In genomic region chr3:11224870-11225251, GRCh38 we compare ENCODE assay signal across 16 cellular contexts. TPM values are rescaled to one million over a fixed set of nuclear protein-coding genes. Genes with fewer than 3 reads are reported as not detected.
DNase-seq lines count a peak whose midpoint lies in the region; ATAC-seq and TF ChIP-seq lines count a peak whose summit lies in the region.
"Had no signal": no experiment of that assay in that cellular context is flagged by ENCODE, and none has a peak within 500 bp of the region (broad histone marks: within the 10 kb centered on the region; RNA-seq: fewer than 3 reads in every experiment).

No MANE protein-coding gene starts in this region.

- ATAC-seq in PC-3 (no peak), GM18520 (IDR thresholded peaks at IDR 0.05; ENCODE audit: unreplicated experiment) (no peak)
- ATAC-seq: activated T-cell treated with anti-CD3 and anti-CD28 coated beads, Interleukin-2, amount 50 U/mL, for 72 hours had no signal

- DNase-seq in A673 (ENCODE audit: low spot score) (no peak), PC-3 (no peak), endothelial cell (ENCODE audit: low spot score) (no peak), anterior cingulate cortex (lab: John Stamatoyannopoulos, UW) (no peak), midbrain (lab: John Stamatoyannopoulos, UW) (no peak)
- DNase-seq: activated T-cell treated with anti-CD3 and anti-CD28 coated beads, Interleukin-2, amount 50 U/mL, for 72 hours; GF-D8; heart left ventricle; NCI-H1092 treated with DMSO at 0.1 percent for 48 hours; NCI-H524 treated with DMSO at 0.1 percent for 48 hours; SJCRH30 had no signal

- H3K9me3 Mint-ChIP-seq in endothelial cell (ENCODE audit: unreplicated experiment), result no peaks in the 10 kb centered on the region
- H3K9me3 Mint-ChIP-seq: activated T-cell treated with anti-CD3 and anti-CD28 coated beads, Interleukin-2, amount 50 U/mL, for 72 hours had no signal

- peaks cover 2% of the 10 kb centered on the region for H3K27me3 Mint-ChIP-seq in endothelial cell (ENCODE audit: unreplicated experiment)
- H3K27me3 Mint-ChIP-seq: type B pancreatic cell had no signal

- POLR2A ChIA-PET in A673 (lab: Charles Lee; ENCODE audit: low non-redundant PET), result no interaction called here
- POLR2A ChIA-PET in PC-3 (lab: Charles Lee; ENCODE audit: unreplicated experiment), result no interaction called here

- CTCF ChIA-PET in A673 (lab: Charles Lee) (no interaction called here), PC-3 (lab: Charles Lee) (no interaction called here)

- H3K9me3 ChIP-seq in A673 (ENCODE audit: low read depth, low read length, poor library complexity, severe bottlenecking), result no peaks in the 10 kb centered on the region
- H3K9me3 ChIP-seq in PC-3 (ENCODE audit: low read length), result no peaks in the 10 kb centered on the region
- no peaks in the 10 kb centered on the region for H3K9me3 ChIP-seq in duodenal mucosa (ENCODE audit: control insufficient read depth in 1 of 2, low read length in 2 of 2)
- no peaks in the 10 kb centered on the region for H3K9me3 ChIP-seq in parathyroid adenoma (ENCODE audit: control insufficient read depth, low read length)
- H3K9me3 ChIP-seq: heart left ventricle, SJCRH30 had no signal

- H4K20me1 ChIP-seq in PC-3 (ENCODE audit: low read length), result no peaks in the 10 kb centered on the region

- no peak overlapping the region for H3K27ac ChIP-seq in A673 (ENCODE audit: low read depth, low read length, poor library complexity, severe bottlenecking)
- H3K27ac ChIP-seq in PC-3 (ENCODE audit: low read length), result peak overlapping the region; percentile 93
- H3K27ac ChIP-seq in duodenal mucosa (ENCODE audit: low read depth, low read length), result peak overlapping the region; percentile 88
- peak overlapping the region; percentile 72 for H3K27ac ChIP-seq in parathyroid adenoma
- H3K27ac ChIP-seq: SJCRH30 had no signal

- H3K27me3 ChIP-seq in A673 (replicated peaks; ENCODE audit: insufficient read depth, low read depth, low read length, poor library complexity), result no peaks in the 10 kb centered on the region
- no peaks in the 10 kb centered on the region for H3K27me3 ChIP-seq in PC-3 (ENCODE audit: low read length)
- no peaks in the 10 kb centered on the region for H3K27me3 ChIP-seq in duodenal mucosa (ENCODE audit: control insufficient read depth in 1 of 2, insufficient read depth in 2 of 2, low read length in 2 of 2)
- no peaks in the 10 kb centered on the region for H3K27me3 ChIP-seq in parathyroid adenoma (ENCODE audit: control insufficient read depth, insufficient read depth, low read length)
- H3K27me3 ChIP-seq: SJCRH30 had no signal

- H3K27ac Mint-ChIP-seq in endothelial cell (ENCODE audit: unreplicated experiment), result no peak overlapping the region
- H3K27ac Mint-ChIP-seq: activated T-cell treated with anti-CD3 and anti-CD28 coated beads, Interleukin-2, amount 50 U/mL, for 72 hours; B cell; type B pancreatic cell had no signal

- peak overlapping the region; percentile 80 for H3K9ac ChIP-seq in PC-3 (ENCODE audit: low read length)
- H3K9ac ChIP-seq in duodenal mucosa (ENCODE audit: low read depth in 1 of 2, low read length in 2 of 2), result peak overlapping the region; percentile 81 to 84
- H3K9ac ChIP-seq in parathyroid adenoma, result no peak overlapping the region

- H3K36me3 Mint-ChIP-seq in endothelial cell (ENCODE audit: low read depth, unreplicated experiment), result no peaks in the 10 kb centered on the region

- H3K4me3 ChIP-seq in A673 (ENCODE audit: low read depth, low read length, poor library complexity, severe bottlenecking) (no peak overlapping the region), PC-3 (ENCODE audit: low read length) (peak overlapping the region; percentile 68), duodenal mucosa (ENCODE audit: low read depth in 1 of 2, low read length in 2 of 2) (peak overlapping the region; percentile 60 to 72), parathyroid adenoma (ENCODE audit: low read depth, low read length) (no peak overlapping the region)

- TSS peak; percentile 71 for BruUV-seq in A673 (replicated peaks; lab: Mats Ljungman, UMichigan)
- BruUV-seq in PC-3 (replicated peaks; lab: Mats Ljungman, UMichigan), result no TSS peak

- H3K4me3 Mint-ChIP-seq in endothelial cell (ENCODE audit: unreplicated experiment), result no peak overlapping the region
- H3K4me3 Mint-ChIP-seq: B cell, type B pancreatic cell had no signal

- peaks cover 12% of the 10 kb centered on the region for H3K4me1 ChIP-seq in A673 (ENCODE audit: insufficient read depth, low read length, poor library complexity, severe bottlenecking)
- H3K4me1 ChIP-seq in PC-3 (ENCODE audit: insufficient read depth, low read length), result peaks cover 32% of the 10 kb centered on the region
- peaks cover 17 to 23% of the 10 kb centered on the region in 2 donors for H3K4me1 ChIP-seq in duodenal mucosa (ENCODE audit: control insufficient read depth in 1 of 2, insufficient read depth in 2 of 2, low read length in 2 of 2)
- H3K4me1 ChIP-seq in parathyroid adenoma, result no peaks in the 10 kb centered on the region
- H3K4me1 ChIP-seq: SJCRH30 had no signal

- intact Hi-C loops in A673 (cut with micrococcal nuclease; ENCODE audit: unreplicated experiment) (no loop called here), PC-3 (cut with micrococcal nuclease) (loop anchor here (1.0 kb wide), 2 partner anchors 29 to 70 kb away; no protein-coding TSS in a partner anchor)

- H3K36me3 ChIP-seq in A673 (ENCODE audit: insufficient read depth, low read length, poor library complexity, severe bottlenecking) (no peaks in the 10 kb centered on the region), PC-3 (ENCODE audit: low read depth, low read length) (no peaks in the 10 kb centered on the region), duodenal mucosa (ENCODE audit: control insufficient read depth in 1 of 2, insufficient read depth in 2 of 2, low read length in 2 of 2) (peaks cover 0 to 4% of the 10 kb centered on the region in 2 donors), parathyroid adenoma (ENCODE audit: control insufficient read depth, insufficient read depth, low read length) (no peaks in the 10 kb centered on the region)
- H3K36me3 ChIP-seq: heart left ventricle, SJCRH30 had no signal

- H3K79me2 ChIP-seq in PC-3 (ENCODE audit: low read length) (peaks cover 38% of the 10 kb centered on the region), parathyroid adenoma (no peaks in the 10 kb centered on the region)

- peak overlapping the region; percentile 94 for H3K4me2 ChIP-seq in PC-3 (ENCODE audit: low read length)
- H3K4me2 ChIP-seq in parathyroid adenoma (ENCODE audit: low read length), result no peak overlapping the region

- H2AFZ ChIP-seq in PC-3 (ENCODE audit: low read length), result peak overlapping the region; percentile 74; the same call in 1 of the 2 replicates
- no peak overlapping the region for H2AFZ ChIP-seq in parathyroid adenoma

- peaks cover 11% of the 10 kb centered on the region for H3K4me1 Mint-ChIP-seq in endothelial cell (ENCODE audit: unreplicated experiment)

- no peaks in the 10 kb centered on the region for H3F3A ChIP-seq in PC-3 (ENCODE audit: low read length, unreplicated experiment)

- TF ChIP-seq CTCF in A673 (conservative IDR thresholded peaks at IDR 0.05; ENCODE audit: low read depth, low read length) (no peak), PC-3 (conservative IDR thresholded peaks at IDR 0.05; ENCODE audit: low read depth, low read length) (no peak), parathyroid adenoma (IDR thresholded peaks at IDR 0.05) (no peak), endothelial cell (IDR thresholded peaks at IDR 0.05; ENCODE audit: unreplicated experiment) (no peak)

- H3K9me2 ChIP-seq in PC-3 (replicated peaks; ENCODE audit: low read length), result no peaks in the 10 kb centered on the region

RNA-seq across cellular contexts. Expression of gene ATG7, which starts 47.3 kb away (rescaled TPM):
- total RNA-seq in A673 (2021) (30.9 and 33.8 TPM in 2 replicates), PC-3 (2014; rRNA removed) (33.2 and 36.5 TPM in 2 replicates), endothelial cell (ENCODE audit: unreplicated experiment) (30.6 TPM)

Comparison
In these comparisons a context has a peak if more than half of its experiments do, and no peak if none do; other contexts are left out.
1. H3K4me3 ChIP-seq: peak in PC-3 (single experiment) and duodenal mucosa (2 of 2); none in A673 (single experiment) and parathyroid adenoma (single experiment).